ENCODE assay signal across 28 cellular contexts in the genomic region with DNA sequence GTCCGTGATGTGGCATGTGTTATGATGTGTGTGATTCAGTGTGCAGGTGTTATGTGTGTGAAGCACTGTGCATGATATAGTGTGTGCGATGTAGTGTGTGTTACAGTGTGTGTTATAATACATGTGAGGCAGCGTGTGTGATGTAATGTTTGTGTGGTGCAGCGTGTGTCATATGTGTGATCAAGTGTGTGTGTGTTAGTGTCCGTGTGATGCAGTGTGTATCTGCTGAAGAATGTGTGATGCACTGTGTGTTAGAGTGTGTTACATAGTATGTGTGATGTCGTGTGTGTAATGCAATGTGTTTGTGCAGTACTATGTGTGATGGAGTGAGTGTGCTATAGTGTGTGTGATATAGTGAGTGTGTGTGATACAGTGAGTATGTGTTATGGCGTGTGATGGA.
"Had no signal": no experiment of that assay in that cellular context is flagged by ENCODE, and none has a peak within 500 bp of the region (broad histone marks: within the 10 kb centered on the region; RNA-seq: fewer than 3 reads in every experiment).

No MANE protein-coding gene starts in this region.

- DNase-seq: hypothalamus; immature natural killer cell; kidney; left colon; left lung; lower lobe of right lung; mammary epithelial cell; mesenchymal stem cell; natural killer cell; nucleus accumbens; pancreas; posterior cingulate gyrus; retina; right cardiac atrium; sigmoid colon; small intestine; spleen; stimulated activated CD4-positive, alpha-beta T cell treated with anti-CD3 and anti-CD28 coated beads, Interleukin-4, amount 100 ng/mL, for 24 hours; stimulated activated naive CD4-positive, alpha-beta T cell; tibial artery; trophoblast cell; upper lobe of right lung had no signal

- H3K36me3 ChIP-seq: left lung, lower lobe of right lung, pancreas, prostate gland, sigmoid colon, spleen, suprapubic skin, thoracic aorta, tibial artery, upper lobe of right lung had no signal

- H3K4me1 Mint-ChIP-seq: immature natural killer cell; natural killer cell; stimulated activated effector memory CD8-positive, alpha-beta T cell treated with anti-CD3 and anti-CD28 coated beads, Interleukin-12 subunit alpha, Interleukin-12 subunit beta, amount 100 ng/mL, for 72 hours had no signal

- H3K27ac Mint-ChIP-seq: immature natural killer cell; natural killer cell; stimulated activated effector memory CD8-positive, alpha-beta T cell treated with anti-CD3 and anti-CD28 coated beads, Interleukin-12 subunit alpha, Interleukin-12 subunit beta, amount 100 ng/mL, for 72 hours; stimulated activated naive CD8-positive, alpha-beta T cell treated with anti-CD3 and anti-CD28 coated beads, Interleukin-15, Interleukin-2, amounts not matched to agents 100 ng/mL and 50 ng/mL, for 24 hours had no signal

- H3K27ac ChIP-seq: left lung, lower lobe of right lung, pancreas, prostate gland, sigmoid colon, spleen, suprapubic skin, thoracic aorta, tibial artery, upper lobe of right lung had no signal

- H3K4me3 ChIP-seq: left lung, lower lobe of right lung, pancreas, prostate gland, sigmoid colon, spleen, suprapubic skin, thoracic aorta, tibial artery, upper lobe of right lung had no signal

- H3K9me3 ChIP-seq: left lung, lower lobe of right lung, pancreas, prostate gland, sigmoid colon, spleen, suprapubic skin, thoracic aorta, tibial artery, upper lobe of right lung had no signal

- H3K9me3 Mint-ChIP-seq: natural killer cell; stimulated activated effector memory CD8-positive, alpha-beta T cell treated with anti-CD3 and anti-CD28 coated beads, Interleukin-12 subunit alpha, Interleukin-12 subunit beta, amount 100 ng/mL, for 72 hours; stimulated activated naive CD8-positive, alpha-beta T cell treated with anti-CD3 and anti-CD28 coated beads, Interleukin-15, Interleukin-2, amounts not matched to agents 100 ng/mL and 50 ng/mL, for 24 hours had no signal

- FAIRE-seq: islet of Langerhans, kidney, pancreas, small intestine had no signal

- H3K36me3 Mint-ChIP-seq: immature natural killer cell; natural killer cell; stimulated activated effector memory CD8-positive, alpha-beta T cell treated with anti-CD3 and anti-CD28 coated beads, Interleukin-12 subunit alpha, Interleukin-12 subunit beta, amount 100 ng/mL, for 72 hours had no signal

- H3K4me3 Mint-ChIP-seq: immature natural killer cell; natural killer cell; stimulated activated effector memory CD8-positive, alpha-beta T cell treated with anti-CD3 and anti-CD28 coated beads, Interleukin-12 subunit alpha, Interleukin-12 subunit beta, amount 100 ng/mL, for 72 hours; stimulated activated naive CD8-positive, alpha-beta T cell treated with anti-CD3 and anti-CD28 coated beads, Interleukin-15, Interleukin-2, amounts not matched to agents 100 ng/mL and 50 ng/mL, for 24 hours had no signal

- H3K27me3 ChIP-seq: left lung, pancreas, sigmoid colon, spleen, suprapubic skin, tibial artery, upper lobe of right lung had no signal

- H3K4me1 ChIP-seq: left lung, lower lobe of right lung, pancreas, prostate gland, sigmoid colon, spleen, suprapubic skin, tibial artery, upper lobe of right lung had no signal

- ATAC-seq: left colon, left lung, pancreas, right cardiac atrium had no signal

- H3K27me3 Mint-ChIP-seq: stimulated activated naive CD8-positive, alpha-beta T cell treated with anti-CD3 and anti-CD28 coated beads, Interleukin-15, Interleukin-2, amounts not matched to agents 100 ng/mL and 50 ng/mL, for 24 hours had no signal
